7 cellular contexts compared by ENCODE assay signal in genomic region chr1:52127181-52128175, GRCh38. TPM values are rescaled to one million over a fixed set of nuclear protein-coding genes. Genes with fewer than 3 reads are reported as not detected.
DNase-seq lines count a peak whose midpoint lies in the region; ATAC-seq, FAIRE-seq and TF ChIP-seq lines count a peak whose summit lies in the region.

No MANE protein-coding gene starts in this region.

- no peaks in the 10 kb centered on the region for H3F3A ChIP-seq in PC-3 (ENCODE audit: low read length, unreplicated experiment)

- H3K9me3 ChIP-seq in PC-3 (ENCODE audit: low read length) (no peaks in the 10 kb centered on the region), HepG2 (ENCODE audit: low read length) (no peaks in the 10 kb centered on the region)

- POLR2A ChIA-PET in PC-3 (lab: Charles Lee; ENCODE audit: unreplicated experiment) (no interaction called here), HepG2 (lab: Yijun Ruan, JAX) (interaction anchor here (1.9 kb wide), 1 partner anchor 178 kb away, joined by 4 read pairs; no protein-coding TSS in a partner anchor)

- H3K36me3 ChIP-seq in PC-3 (ENCODE audit: low read depth, low read length) (no peaks in the 10 kb centered on the region), HepG2 (replicated peaks in 1 of 2; ENCODE audit: control insufficient read depth in 1 of 2, insufficient read depth in 2 of 2, low read length in 2 of 2) (no peaks in the 10 kb centered on the region)

- FAIRE-seq in HepG2 (lab: Jason Lieb, UNC): peak; percentile 32

- H4K20me1 ChIP-seq in PC-3 (ENCODE audit: low read length): no peaks in the 10 kb centered on the region
- H4K20me1 ChIP-seq in HepG2 (ENCODE audit: insufficient read depth, low read length): no peaks in the 10 kb centered on the region

- H2AFZ ChIP-seq in PC-3 (ENCODE audit: low read length) (no peak overlapping the region), HepG2 (ENCODE audit: low read length) (no peak overlapping the region)

- H3K27ac ChIP-seq in PC-3 (ENCODE audit: low read length) (no peak overlapping the region), HepG2 (ENCODE audit: extremely low read length, insufficient read depth, low read length) (no peak overlapping the region)

- H3K27me3 ChIP-seq in PC-3 (ENCODE audit: low read length) (peaks cover 4% of the 10 kb centered on the region; the same call in 1 of the 2 replicates), HepG2 (ENCODE audit: control insufficient read depth in 1 of 2, insufficient read depth in 2 of 2, low read length in 2 of 2) (no peaks in the 10 kb centered on the region)

- H3K4me2 ChIP-seq in PC-3 (ENCODE audit: low read length) (no peak overlapping the region), HepG2 (ENCODE audit: low read depth, low read length) (no peak overlapping the region)

- TF ChIP-seq CTCF in PC-3 (conservative IDR thresholded peaks at IDR 0.05; ENCODE audit: low read depth, low read length) (peak; percentile 86), HepG2 (CRISPR knock-in tag; IDR thresholded peaks at IDR 0.05) (peak; percentile 79)

- TF ChIP-seq EP300 in HepG2 (IDR thresholded peaks at IDR 0.05; ENCODE audit: low read depth in 2 of 2, low read length in 2 of 2) (no peak), HepG2 (CRISPR knock-in tag; IDR thresholded peaks at IDR 0.05; ENCODE audit: borderline replicate concordance) (no peak)

- in situ Hi-C loops in HepG2 (cut with HindIII; ENCODE audit: extremely low pct_ligation_motif_present, low pct_unique_long_range_greater_than_20kb): no loop called here

- 8% methylated on average over 4 of the region's 5 CpGs for WGBS in HepG2 (ENCODE audit: low lambda C conversion rate)

- BruUV-seq in PC-3 (replicated peaks; lab: Mats Ljungman, UMichigan): no TSS peak
- no TSS peak for BruUV-seq in HepG2 (replicated peaks; lab: Mats Ljungman, UMichigan)

- peak; percentile 68 for TF ChIP-seq RAD21 in HepG2 (CRISPR knock-in tag; IDR thresholded peaks at IDR 0.05)

- CTCF ChIA-PET in PC-3 (lab: Charles Lee) (no interaction called here), HepG2 (lab: Yijun Ruan, JAX; ENCODE audit: low intra/inter-chr PET ratio, low total read pairs) (interaction anchor here (1.6 kb wide), 1 partner anchor 169 kb away, joined by 18 read pairs; no protein-coding TSS in a partner anchor)

- intact Hi-C loops in PC-3 (cut with micrococcal nuclease) (loop anchor here (1.0 to 10.0 kb wide), 4 partner anchors 169 to 277 kb away; partner anchors contain the start of genes CC2D1B, ORC1 and PRPF38A), HepG2 (cut with micrococcal nuclease; ENCODE audit: unreplicated experiment) (loop anchor here (1.0 to 5.0 kb wide), 3 partner anchors 169 to 277 kb away; partner anchors contain the start of genes ORC1 and PRPF38A)

- H3K9me2 ChIP-seq in PC-3 (replicated peaks; ENCODE audit: low read length): no peaks in the 10 kb centered on the region

- no peaks in the 10 kb centered on the region for H3K79me2 ChIP-seq in PC-3 (ENCODE audit: low read length)
- H3K79me2 ChIP-seq in HepG2 (ENCODE audit: insufficient read depth, low read length): no peaks in the 10 kb centered on the region

- DNase-seq in EL (peak; percentile 66), Kasumi-1 (lab: John Stamatoyannopoulos, UW) (peak; percentile 70 to 74), PC-3 (peak; percentile 71), cerebellar cortex (ENCODE audit: low spot score) (peak; percentile 79), HepG2 (ENCODE audit: low spot score) (peak; percentile 62)

- H3K4me1 ChIP-seq in PC-3 (ENCODE audit: insufficient read depth, low read length) (no peaks in the 10 kb centered on the region), HepG2 (ENCODE audit: insufficient read depth, low read length) (peaks cover 16% of the 10 kb centered on the region)

- H3K9ac ChIP-seq in PC-3 (ENCODE audit: low read length) (no peak overlapping the region), HepG2 (ENCODE audit: insufficient read depth, low read depth, low read length) (no peak overlapping the region)

- no peak for TF ChIP-seq POLR2A in HepG2 (IDR thresholded peaks at IDR 0.05; ENCODE audit: insufficient read depth in 1 of 2, low read depth in 2 of 2, low read length in 2 of 2)

- peak; percentile 99 for ATAC-seq in PC-3
- ATAC-seq in HepG2: peak; percentile 94
- ATAC-seq in HG02852 (IDR thresholded peaks at IDR 0.05; ENCODE audit: unreplicated experiment): no peak
- ATAC-seq in HG02678 (IDR thresholded peaks at IDR 0.05; ENCODE audit: unreplicated experiment): no peak

- H3K4me3 ChIP-seq in PC-3 (ENCODE audit: low read length) (no peak overlapping the region), HepG2 (replicated peaks in 1 of 3; ENCODE audit: insufficient read depth in 1 of 3, low read depth in 2 of 3, low read length in 3 of 3) (no peak overlapping the region)

TF ChIP-seq in HepG2, 621 proteins besides CTCF, POLR2A, EP300 and RAD21 (continues in another document):
- TF ChIP-seq STAG1 (CRISPR knock-in tag; IDR thresholded peaks at IDR 0.05) (peak; percentile 88), ZBTB2 (CRISPR knock-in tag; IDR thresholded peaks at IDR 0.05; ENCODE audit: low read depth) (no peak), ZSCAN21 (CRISPR knock-in tag; IDR thresholded peaks at IDR 0.05; ENCODE audit: borderline replicate concordance) (no peak), IRF2 (CRISPR knock-in tag; IDR thresholded peaks at IDR 0.05) (no peak), ZNF576 (CRISPR knock-in tag; IDR thresholded peaks at IDR 0.05) (no peak), ZNF18 (CRISPR knock-in tag; IDR thresholded peaks at IDR 0.05; ENCODE audit: insufficient replicate concordance) (no peak), ATF2 (CRISPR knock-in tag; IDR thresholded peaks at IDR 0.05) (no peak)

RNA-seq across cellular contexts. Expression of gene ZFYVE9, which starts 14.4 kb away (rescaled TPM):
- total RNA-seq in PC-3 (2014; rRNA removed) (14.2 and 16.6 TPM in 2 replicates), HepG2 (2016; rRNA removed; fragmentation: Illumina TruSeq; extraction: Trizol) (19.8 and 26.5 TPM in 2 replicates)
- total RNA-seq in HepG2 (2016; cell fraction: cytosol; rRNA removed; fragmentation: Illumina TruSeq; extraction: Trizol; ENCODE audit: low read depth): 3.3 and 4.1 TPM in 2 replicates
- 19.0 and 25.7 TPM in 2 replicates for total RNA-seq in HepG2 (2016; cell fraction: insoluble cytoplasmic fraction; rRNA removed; fragmentation: Illumina TruSeq; extraction: Trizol)
- 13.4 and 14.6 TPM in 2 replicates for total RNA-seq in HepG2 (2016; cell fraction: membrane; rRNA removed; fragmentation: Illumina TruSeq; extraction: Trizol)
- total RNA-seq in HepG2 (2016; cell fraction: nucleus; rRNA removed; fragmentation: Illumina TruSeq; extraction: Trizol): 27.9 and 35.0 TPM in 2 replicates
- polyA plus RNA-seq in HepG2 (2011; rRNA removed): 8.8 and 9.2 TPM in 2 replicates
- polyA plus RNA-seq in HepG2 (2011; cell fraction: cytosol; rRNA removed): 4.6 and 7.0 TPM in 2 replicates
- 5.3 and 5.9 TPM in 2 replicates for polyA plus RNA-seq in HepG2 (2011; cell fraction: nucleus; rRNA removed)
- polyA plus RNA-seq in HepG2 (2012): 10.4 and 11.2 TPM in 2 replicates
- 0.58 and 0.62 TPM in 2 replicates for polyA plus RNA-seq in HepG2 (2016; cell fraction: cytosol; fragmentation: Illumina TruSeq; extraction: Trizol; ENCODE audit: low read depth)
- 14.8 and 15.6 TPM in 2 replicates for polyA plus RNA-seq in HepG2 (2016; cell fraction: insoluble cytoplasmic fraction; fragmentation: Illumina TruSeq; extraction: Trizol; ENCODE audit: low read depth)
- polyA plus RNA-seq in HepG2 (2016; cell fraction: membrane; fragmentation: Illumina TruSeq; extraction: Trizol; ENCODE audit: low read depth): 3.3 and 3.5 TPM in 2 replicates
- 9.2 and 10.0 TPM in 2 replicates for polyA plus RNA-seq in HepG2 (2016; cell fraction: nucleus; fragmentation: Illumina TruSeq; extraction: Trizol; ENCODE audit: insufficient read depth, low read depth)
- 16.7 and 18.2 TPM in 2 replicates for polyA minus RNA-seq in HepG2 (2011; rRNA and poly(A)+ RNA removed; ENCODE audit: low replicate concordance)
- 14.9 and 17.9 TPM in 2 replicates for polyA minus RNA-seq in HepG2 (2011; cell fraction: cytosol; rRNA and poly(A)+ RNA removed)
- 61.9 and 62.7 TPM in 2 replicates for polyA minus RNA-seq in HepG2 (2011; cell fraction: nucleus; rRNA and poly(A)+ RNA removed)

Comparison
In these comparisons a context has a peak if more than half of its experiments do, and no peak if none do; other contexts are left out.
1. ATAC-seq: peak in PC-3 (single experiment) and HepG2 (single experiment); none in HG02852 (single experiment) and HG02678 (single experiment).
2. Peak in every context shown above with its lines, with median percentiles within 50 percentile points of each other: DNase-seq.